Comparison of ENCODE assay signal across 8 cellular contexts in the genomic region with DNA sequence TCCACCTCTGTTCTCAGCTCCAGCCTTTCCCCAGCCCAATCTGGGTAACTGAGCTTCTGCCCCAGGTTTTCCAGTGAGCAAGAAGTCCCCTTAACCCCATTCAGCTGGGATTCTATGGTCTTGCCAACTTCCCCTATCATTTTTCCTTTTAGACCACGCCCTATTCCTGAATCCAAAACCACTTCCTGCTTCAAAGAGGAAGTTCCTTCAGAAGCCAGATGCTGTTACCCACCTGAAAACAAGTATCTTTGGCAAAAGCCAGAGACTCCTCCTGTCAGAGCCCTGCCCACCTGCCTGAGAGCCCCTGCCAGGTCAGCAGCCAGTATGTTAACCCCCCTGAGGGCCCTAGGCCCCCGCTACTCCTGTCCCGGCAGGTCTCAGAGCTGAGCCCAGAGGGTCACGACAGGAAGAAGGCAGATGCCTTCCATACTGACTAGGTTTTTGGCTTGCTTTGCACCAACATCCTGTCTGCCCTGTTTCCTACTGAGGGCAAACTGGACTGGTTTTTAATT. TPM values are rescaled to one million over a fixed set of nuclear protein-coding genes. Genes with fewer than 3 reads are reported as not detected.
DNase-seq lines count a peak whose midpoint lies in the region; ATAC-seq and TF ChIP-seq lines count a peak whose summit lies in the region.

No MANE protein-coding gene starts in this region.

- H3K4me1 Mint-ChIP-seq in activated naive CD4-positive, alpha-beta T cell treated with anti-CD3 and anti-CD28 coated beads, Interleukin-2, amount 10 ng/mL, durations not matched to agents 7 days and 5 days: peaks cover 75% of the 10 kb centered on the region

- H3K4me3 ChIP-seq in fibroblast of villous mesenchyme (ENCODE audit: low read depth, low read length) (no peak overlapping the region), upper lobe of left lung (no peak overlapping the region)

- DNase-seq in activated naive CD4-positive, alpha-beta T cell treated with anti-CD3 and anti-CD28 coated beads, Interleukin-2, amount 10 ng/mL, durations not matched to agents 7 days and 5 days: peak; percentile 48
- DNase-seq in activated naive CD4-positive, alpha-beta T cell treated with Interleukin-2 at 50 U/mL for 16 hours: no peak
- DNase-seq in SKM-1 (lab: John Stamatoyannopoulos, UW; ENCODE audit: unreplicated experiment) (peak; percentile 81), fibroblast of villous mesenchyme (ENCODE audit: low read depth) (peak; percentile 26), upper lobe of left lung (no peak), NCI-H1694 treated with DMSO at 0.1 percent for 48 hours (lab: John Stamatoyannopoulos, UW) (no peak), NCI-H1105 treated with DMSO at 0.1 percent for 48 hours (lab: John Stamatoyannopoulos, UW) (no peak)
- DNase-seq in stimulated activated CD8-positive, alpha-beta memory T cell treated with anti-CD3 and anti-CD28 coated beads, Interleukin-4, amount 100 ng/mL, for 48 hours: no peak

- peak overlapping the region; percentile 35 for H3K4me3 Mint-ChIP-seq in activated naive CD4-positive, alpha-beta T cell treated with anti-CD3 and anti-CD28 coated beads, Interleukin-2, amount 10 ng/mL, durations not matched to agents 7 days and 5 days

- no peaks in the 10 kb centered on the region for H3K36me3 ChIP-seq in upper lobe of left lung

- 22 to 27% methylated on average over 4 of the region's 4 CpGs for WGBS in upper lobe of left lung, 2 donors

- TF ChIP-seq CTCF in fibroblast of villous mesenchyme (IDR thresholded peaks at IDR 0.05; ENCODE audit: insufficient read depth, low read depth, low read length) (no peak), upper lobe of left lung (IDR thresholded peaks at IDR 0.05) (no peak)

- peaks cover 11% of the 10 kb centered on the region for H3K27me3 Mint-ChIP-seq in activated naive CD4-positive, alpha-beta T cell treated with anti-CD3 and anti-CD28 coated beads, Interleukin-2, amount 10 ng/mL, durations not matched to agents 7 days and 5 days

- no peak for TF ChIP-seq POLR2A in upper lobe of left lung (IDR thresholded peaks at IDR 0.05)

- ATAC-seq in upper lobe of left lung (ENCODE audit: low FRiP score in 2 of 2): peak in 1 of 2 donors; percentile 14

- no peaks in the 10 kb centered on the region for H3K27me3 ChIP-seq in upper lobe of left lung

- no peaks in the 10 kb centered on the region for H3K9me3 Mint-ChIP-seq in activated naive CD4-positive, alpha-beta T cell treated with anti-CD3 and anti-CD28 coated beads, Interleukin-2, amount 10 ng/mL, durations not matched to agents 7 days and 5 days

- no peaks in the 10 kb centered on the region for H3K9me3 ChIP-seq in upper lobe of left lung

- no peak for TF ChIP-seq EP300 in upper lobe of left lung (IDR thresholded peaks at IDR 0.05)

- CTCF ChIA-PET in activated naive CD4-positive, alpha-beta T cell treated with anti-CD3 and anti-CD28 coated beads, Interleukin-2, amount 10 ng/mL, durations not matched to agents 7 days and 5 days (lab: Charles Lee): interaction anchor here (0.9 to 4.3 kb wide), 6 partner anchors 42 to 191 kb away, joined by 3 to 22 read pairs (median 7); no protein-coding TSS in a partner anchor

- peak overlapping the region; percentile 87 for H3K27ac Mint-ChIP-seq in activated naive CD4-positive, alpha-beta T cell treated with anti-CD3 and anti-CD28 coated beads, Interleukin-2, amount 10 ng/mL, durations not matched to agents 7 days and 5 days

- no peaks in the 10 kb centered on the region for H3K36me3 Mint-ChIP-seq in activated naive CD4-positive, alpha-beta T cell treated with anti-CD3 and anti-CD28 coated beads, Interleukin-2, amount 10 ng/mL, durations not matched to agents 7 days and 5 days

- peaks cover 64 to 77% (median 69%) of the 10 kb centered on the region in 4 donors for H3K4me1 ChIP-seq in upper lobe of left lung

- H3K27ac ChIP-seq in upper lobe of left lung: peak overlapping the region; percentile 87 to 90 (median 89)

RNA-seq across cellular contexts. Expression of a gene that starts 20.3 kb away (rescaled TPM):
- total RNA-seq in fibroblast of villous mesenchyme (164 and 323 TPM in 2 replicates), upper lobe of left lung (100 to 1,000 TPM; 138 to 327 (median 175) TPM)

Comparison
In these comparisons a context has a peak if more than half of its experiments do, and no peak if none do; other contexts are left out.
1. DNase-seq: peak in activated naive CD4-positive, alpha-beta T cell treated with anti-CD3 and anti-CD28 coated beads, Interleukin-2, amount 10 ng/mL, durations not matched to agents 7 days and 5 days (single experiment), SKM-1 (single experiment) and fibroblast of villous mesenchyme (single experiment); none in activated naive CD4-positive, alpha-beta T cell treated with Interleukin-2 at 50 U/mL for 16 hours (single experiment), upper lobe of left lung (0 of 2), NCI-H1694 treated with DMSO at 0.1 percent for 48 hours (single experiment), NCI-H1105 treated with DMSO at 0.1 percent for 48 hours (single experiment) and stimulated activated CD8-positive, alpha-beta memory T cell treated with anti-CD3 and anti-CD28 coated beads, Interleukin-4, amount 100 ng/mL, for 48 hours (single experiment).